ENCODE assay signal across 1 cellular context in the genomic region with DNA sequence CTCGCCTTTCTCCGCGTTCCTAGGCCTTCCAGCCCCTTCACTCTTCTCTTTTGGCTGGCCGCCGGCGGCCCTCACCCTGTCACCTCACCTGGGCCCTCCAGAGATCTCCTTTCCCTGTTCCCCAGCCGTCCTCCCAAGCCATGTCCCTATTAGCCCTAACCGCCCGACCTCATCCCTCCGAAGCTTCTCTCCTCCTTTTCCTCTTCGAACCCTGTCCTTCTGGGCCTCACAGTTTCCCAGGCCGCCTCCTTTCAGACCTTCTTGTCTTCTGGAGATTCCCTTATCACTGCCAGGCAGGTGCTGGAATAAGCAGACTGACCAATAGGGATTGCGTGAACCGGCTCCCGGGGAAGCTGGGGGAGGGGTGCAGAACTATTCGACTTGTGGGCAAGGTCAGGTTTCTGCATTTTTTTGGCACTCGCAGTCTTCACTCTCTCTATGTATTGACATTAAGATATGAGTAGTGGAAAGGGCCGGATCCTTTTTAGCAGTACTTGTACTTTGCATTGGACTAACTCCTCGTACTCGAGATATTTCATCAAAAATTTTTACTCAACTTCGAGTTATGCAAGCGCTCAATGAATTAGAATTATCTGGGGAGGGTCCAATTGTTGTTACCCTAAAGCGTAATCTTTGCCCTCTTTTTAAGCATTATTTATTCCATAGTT.
A peak's percentile ranks its signal among the peaks of the same experiment; 100 is the strongest.
TF ChIP-seq lines count a peak whose summit lies in the region.

No MANE protein-coding gene starts in this region.

TF ChIP-seq in HepG2, 621 proteins besides CTCF, POLR2A, EP300 and RAD21 (continued from another document and continues in another):
- TF ChIP-seq, protein P1, sequence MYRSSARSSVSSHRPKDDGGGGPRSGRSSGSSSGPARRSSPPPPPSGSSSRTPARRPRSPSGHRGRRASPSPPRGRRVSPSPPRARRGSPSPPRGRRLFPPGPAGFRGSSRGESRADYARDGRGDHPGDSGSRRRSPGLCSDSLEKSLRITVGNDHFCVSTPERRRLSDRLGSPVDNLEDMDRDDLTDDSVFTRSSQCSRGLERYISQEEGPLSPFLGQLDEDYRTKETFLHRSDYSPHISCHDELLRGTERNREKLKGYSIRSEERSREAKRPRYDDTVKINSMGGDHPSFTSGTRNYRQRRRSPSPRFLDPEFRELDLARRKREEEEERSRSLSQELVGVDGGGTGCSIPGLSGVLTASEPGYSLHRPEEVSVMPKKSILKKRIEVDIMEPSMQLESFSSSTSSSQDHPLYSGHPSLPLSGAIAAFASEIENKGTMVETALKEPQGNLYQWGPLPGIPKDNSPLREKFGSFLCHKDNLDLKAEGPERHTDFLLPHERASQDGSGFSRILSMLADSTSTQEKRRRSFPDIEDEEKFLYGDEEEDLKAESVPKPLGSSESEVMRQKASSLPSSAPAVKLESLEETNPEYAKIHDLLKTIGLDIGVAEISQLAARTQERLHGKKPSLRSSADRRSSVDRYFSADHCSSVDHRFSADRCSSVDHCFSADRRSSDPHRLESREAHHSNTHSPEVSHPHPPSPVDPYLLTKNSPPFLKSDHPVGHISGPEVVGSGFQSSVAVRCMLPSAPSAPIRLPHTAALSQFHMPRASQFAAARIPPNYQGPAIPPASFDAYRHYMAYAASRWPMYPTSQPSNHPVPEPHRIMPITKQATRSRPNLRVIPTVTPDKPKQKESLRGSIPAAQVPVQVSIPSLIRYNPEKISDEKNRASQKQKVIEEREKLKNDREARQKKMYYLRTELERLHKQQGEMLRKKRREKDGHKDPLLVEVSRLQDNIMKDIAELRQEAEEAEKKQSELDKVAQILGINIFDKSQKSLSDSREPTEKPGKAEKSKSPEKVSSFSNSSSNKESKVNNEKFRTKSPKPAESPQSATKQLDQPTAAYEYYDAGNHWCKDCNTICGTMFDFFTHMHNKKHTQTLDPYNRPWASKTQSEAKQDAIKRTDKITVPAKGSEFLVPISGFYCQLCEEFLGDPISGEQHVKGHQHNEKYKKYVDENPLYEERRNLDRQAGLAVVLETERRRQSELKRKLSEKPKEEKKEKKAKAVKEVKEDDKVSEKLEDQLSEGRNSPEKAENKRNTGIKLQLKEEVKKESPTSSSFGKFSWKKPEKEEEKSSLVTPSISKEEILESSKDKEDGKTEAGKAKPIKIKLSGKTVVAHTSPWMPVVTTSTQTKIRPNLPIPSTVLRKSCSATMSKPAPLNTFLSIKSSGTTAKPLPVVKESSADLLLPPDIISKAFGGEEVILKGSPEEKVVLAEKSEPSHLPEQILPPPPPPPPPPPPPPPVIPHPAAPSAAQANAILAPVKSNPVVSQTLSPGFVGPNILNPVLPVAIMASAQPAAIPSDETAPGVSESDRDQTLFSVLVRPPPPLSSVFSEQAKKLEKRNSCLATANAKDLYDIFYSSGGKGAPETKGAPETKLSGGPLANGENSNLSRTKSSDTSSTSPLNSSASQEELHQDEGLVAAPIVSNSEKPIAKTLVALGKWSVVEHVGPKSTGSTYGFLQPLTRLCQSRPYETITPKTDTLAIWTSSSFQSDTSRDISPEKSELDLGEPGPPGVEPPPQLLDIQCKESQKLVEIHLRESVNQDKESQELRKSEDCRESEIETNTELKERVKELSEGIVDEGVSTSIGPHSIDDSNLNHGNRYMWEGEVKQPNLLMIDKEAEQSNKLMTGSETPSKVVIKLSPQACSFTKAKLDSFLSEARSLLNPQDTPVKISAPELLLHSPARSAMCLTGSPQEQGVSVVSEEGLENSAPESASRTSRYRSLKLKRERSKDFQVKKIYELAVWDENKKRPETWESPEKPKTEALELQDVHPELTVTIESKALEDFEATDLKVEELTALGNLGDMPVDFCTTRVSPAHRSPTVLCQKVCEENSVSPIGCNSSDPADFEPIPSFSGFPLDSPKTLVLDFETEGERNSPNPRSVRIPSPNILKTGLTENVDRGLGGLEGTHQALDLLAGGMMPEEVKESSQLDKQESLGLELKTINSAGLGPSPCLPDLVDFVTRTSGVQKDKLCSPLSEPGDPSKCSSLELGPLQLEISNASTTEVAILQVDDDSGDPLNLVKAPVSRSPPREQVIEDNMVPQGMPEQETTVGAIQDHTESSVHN (CRISPR knock-in tag; IDR thresholded peaks at IDR 0.05): no peak
- TF ChIP-seq ZFP37 (CRISPR knock-in tag; IDR thresholded peaks at IDR 0.05; ENCODE audit: borderline replicate concordance): no peak
- no peak for TF ChIP-seq ZKSCAN8 (CRISPR knock-in tag; IDR thresholded peaks at IDR 0.05; ENCODE audit: borderline replicate concordance)
- TF ChIP-seq, protein P2, sequence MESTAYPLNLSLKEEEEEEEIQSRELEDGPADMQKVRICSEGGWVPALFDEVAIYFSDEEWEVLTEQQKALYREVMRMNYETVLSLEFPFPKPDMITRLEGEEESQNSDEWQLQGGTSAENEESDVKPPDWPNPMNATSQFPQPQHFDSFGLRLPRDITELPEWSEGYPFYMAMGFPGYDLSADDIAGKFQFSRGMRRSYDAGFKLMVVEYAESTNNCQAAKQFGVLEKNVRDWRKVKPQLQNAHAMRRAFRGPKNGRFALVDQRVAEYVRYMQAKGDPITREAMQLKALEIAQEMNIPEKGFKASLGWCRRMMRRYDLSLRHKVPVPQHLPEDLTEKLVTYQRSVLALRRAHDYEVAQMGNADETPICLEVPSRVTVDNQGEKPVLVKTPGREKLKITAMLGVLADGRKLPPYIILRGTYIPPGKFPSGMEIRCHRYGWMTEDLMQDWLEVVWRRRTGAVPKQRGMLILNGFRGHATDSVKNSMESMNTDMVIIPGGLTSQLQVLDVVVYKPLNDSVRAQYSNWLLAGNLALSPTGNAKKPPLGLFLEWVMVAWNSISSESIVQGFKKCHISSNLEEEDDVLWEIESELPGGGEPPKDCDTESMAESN (CRISPR knock-in tag; conservative IDR thresholded peaks at IDR 0.05): peak; percentile 14; the same call in 1 of the 2 replicates
- peak; percentile 31; the same call in 1 of the 2 replicates for TF ChIP-seq PHF8 (CRISPR knock-in tag; IDR thresholded peaks at IDR 0.05)
- no peak for TF ChIP-seq ZFAT (CRISPR knock-in tag; conservative IDR thresholded peaks at IDR 0.05)
- TF ChIP-seq SPEN (CRISPR knock-in tag; IDR thresholded peaks at IDR 0.05; ENCODE audit: low read depth): no peak
- TF ChIP-seq, protein P3, sequence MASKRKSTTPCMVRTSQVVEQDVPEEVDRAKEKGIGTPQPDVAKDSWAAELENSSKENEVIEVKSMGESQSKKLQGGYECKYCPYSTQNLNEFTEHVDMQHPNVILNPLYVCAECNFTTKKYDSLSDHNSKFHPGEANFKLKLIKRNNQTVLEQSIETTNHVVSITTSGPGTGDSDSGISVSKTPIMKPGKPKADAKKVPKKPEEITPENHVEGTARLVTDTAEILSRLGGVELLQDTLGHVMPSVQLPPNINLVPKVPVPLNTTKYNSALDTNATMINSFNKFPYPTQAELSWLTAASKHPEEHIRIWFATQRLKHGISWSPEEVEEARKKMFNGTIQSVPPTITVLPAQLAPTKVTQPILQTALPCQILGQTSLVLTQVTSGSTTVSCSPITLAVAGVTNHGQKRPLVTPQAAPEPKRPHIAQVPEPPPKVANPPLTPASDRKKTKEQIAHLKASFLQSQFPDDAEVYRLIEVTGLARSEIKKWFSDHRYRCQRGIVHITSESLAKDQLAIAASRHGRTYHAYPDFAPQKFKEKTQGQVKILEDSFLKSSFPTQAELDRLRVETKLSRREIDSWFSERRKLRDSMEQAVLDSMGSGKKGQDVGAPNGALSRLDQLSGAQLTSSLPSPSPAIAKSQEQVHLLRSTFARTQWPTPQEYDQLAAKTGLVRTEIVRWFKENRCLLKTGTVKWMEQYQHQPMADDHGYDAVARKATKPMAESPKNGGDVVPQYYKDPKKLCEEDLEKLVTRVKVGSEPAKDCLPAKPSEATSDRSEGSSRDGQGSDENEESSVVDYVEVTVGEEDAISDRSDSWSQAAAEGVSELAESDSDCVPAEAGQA (IDR thresholded peaks at IDR 0.05; ENCODE audit: low read depth): no peak
- TF ChIP-seq, protein P3 (CRISPR knock-in tag; IDR thresholded peaks at IDR 0.05; ENCODE audit: borderline replicate concordance): no peak
- TF ChIP-seq, protein P4, sequence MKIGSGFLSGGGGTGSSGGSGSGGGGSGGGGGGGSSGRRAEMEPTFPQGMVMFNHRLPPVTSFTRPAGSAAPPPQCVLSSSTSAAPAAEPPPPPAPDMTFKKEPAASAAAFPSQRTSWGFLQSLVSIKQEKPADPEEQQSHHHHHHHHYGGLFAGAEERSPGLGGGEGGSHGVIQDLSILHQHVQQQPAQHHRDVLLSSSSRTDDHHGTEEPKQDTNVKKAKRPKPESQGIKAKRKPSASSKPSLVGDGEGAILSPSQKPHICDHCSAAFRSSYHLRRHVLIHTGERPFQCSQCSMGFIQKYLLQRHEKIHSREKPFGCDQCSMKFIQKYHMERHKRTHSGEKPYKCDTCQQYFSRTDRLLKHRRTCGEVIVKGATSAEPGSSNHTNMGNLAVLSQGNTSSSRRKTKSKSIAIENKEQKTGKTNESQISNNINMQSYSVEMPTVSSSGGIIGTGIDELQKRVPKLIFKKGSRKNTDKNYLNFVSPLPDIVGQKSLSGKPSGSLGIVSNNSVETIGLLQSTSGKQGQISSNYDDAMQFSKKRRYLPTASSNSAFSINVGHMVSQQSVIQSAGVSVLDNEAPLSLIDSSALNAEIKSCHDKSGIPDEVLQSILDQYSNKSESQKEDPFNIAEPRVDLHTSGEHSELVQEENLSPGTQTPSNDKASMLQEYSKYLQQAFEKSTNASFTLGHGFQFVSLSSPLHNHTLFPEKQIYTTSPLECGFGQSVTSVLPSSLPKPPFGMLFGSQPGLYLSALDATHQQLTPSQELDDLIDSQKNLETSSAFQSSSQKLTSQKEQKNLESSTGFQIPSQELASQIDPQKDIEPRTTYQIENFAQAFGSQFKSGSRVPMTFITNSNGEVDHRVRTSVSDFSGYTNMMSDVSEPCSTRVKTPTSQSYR (CRISPR knock-in tag; IDR thresholded peaks at IDR 0.05; ENCODE audit: borderline replicate concordance): peak; percentile 90; the same call in 1 of the 2 replicates
- TF ChIP-seq, protein P5, sequence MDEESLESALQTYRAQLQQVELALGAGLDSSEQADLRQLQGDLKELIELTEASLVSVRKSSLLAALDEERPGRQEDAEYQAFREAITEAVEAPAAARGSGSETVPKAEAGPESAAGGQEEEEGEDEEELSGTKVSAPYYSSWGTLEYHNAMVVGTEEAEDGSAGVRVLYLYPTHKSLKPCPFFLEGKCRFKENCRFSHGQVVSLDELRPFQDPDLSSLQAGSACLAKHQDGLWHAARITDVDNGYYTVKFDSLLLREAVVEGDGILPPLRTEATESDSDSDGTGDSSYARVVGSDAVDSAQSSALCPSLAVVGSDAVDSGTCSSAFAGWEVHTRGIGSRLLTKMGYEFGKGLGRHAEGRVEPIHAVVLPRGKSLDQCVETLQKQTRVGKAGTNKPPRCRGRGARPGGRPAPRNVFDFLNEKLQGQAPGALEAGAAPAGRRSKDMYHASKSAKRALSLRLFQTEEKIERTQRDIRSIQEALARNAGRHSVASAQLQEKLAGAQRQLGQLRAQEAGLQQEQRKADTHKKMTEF (CRISPR knock-in tag; IDR thresholded peaks at IDR 0.05): 0 out of 2 replicates have a peak, but pooled peaks have one; percentile 25
- TF ChIP-seq, protein P6, sequence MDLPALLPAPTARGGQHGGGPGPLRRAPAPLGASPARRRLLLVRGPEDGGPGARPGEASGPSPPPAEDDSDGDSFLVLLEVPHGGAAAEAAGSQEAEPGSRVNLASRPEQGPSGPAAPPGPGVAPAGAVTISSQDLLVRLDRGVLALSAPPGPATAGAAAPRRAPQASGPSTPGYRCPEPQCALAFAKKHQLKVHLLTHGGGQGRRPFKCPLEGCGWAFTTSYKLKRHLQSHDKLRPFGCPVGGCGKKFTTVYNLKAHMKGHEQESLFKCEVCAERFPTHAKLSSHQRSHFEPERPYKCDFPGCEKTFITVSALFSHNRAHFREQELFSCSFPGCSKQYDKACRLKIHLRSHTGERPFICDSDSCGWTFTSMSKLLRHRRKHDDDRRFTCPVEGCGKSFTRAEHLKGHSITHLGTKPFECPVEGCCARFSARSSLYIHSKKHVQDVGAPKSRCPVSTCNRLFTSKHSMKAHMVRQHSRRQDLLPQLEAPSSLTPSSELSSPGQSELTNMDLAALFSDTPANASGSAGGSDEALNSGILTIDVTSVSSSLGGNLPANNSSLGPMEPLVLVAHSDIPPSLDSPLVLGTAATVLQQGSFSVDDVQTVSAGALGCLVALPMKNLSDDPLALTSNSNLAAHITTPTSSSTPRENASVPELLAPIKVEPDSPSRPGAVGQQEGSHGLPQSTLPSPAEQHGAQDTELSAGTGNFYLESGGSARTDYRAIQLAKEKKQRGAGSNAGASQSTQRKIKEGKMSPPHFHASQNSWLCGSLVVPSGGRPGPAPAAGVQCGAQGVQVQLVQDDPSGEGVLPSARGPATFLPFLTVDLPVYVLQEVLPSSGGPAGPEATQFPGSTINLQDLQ (CRISPR knock-in tag; IDR thresholded peaks at IDR 0.05): no peak
- TF ChIP-seq NFYC (CRISPR knock-in tag; IDR thresholded peaks at IDR 0.05): peak; percentile 56
- no peak for TF ChIP-seq LCORL (IDR thresholded peaks at IDR 0.05)
- TF ChIP-seq LCORL (CRISPR knock-in tag; IDR thresholded peaks at IDR 0.05): no peak
- no peak for TF ChIP-seq NR2C2 (CRISPR knock-in tag; IDR thresholded peaks at IDR 0.05; ENCODE audit: borderline replicate concordance)
- peak; percentile 12 for TF ChIP-seq TEAD3 (CRISPR knock-in tag; optimal IDR thresholded peaks at IDR 0.05; ENCODE audit: borderline replicate concordance)
- TF ChIP-seq ZNF674 (CRISPR knock-in tag; IDR thresholded peaks at IDR 0.05; ENCODE audit: low read depth): no peak
- TF ChIP-seq ZNF776 (CRISPR knock-in tag; IDR thresholded peaks at IDR 0.05): no peak
- TF ChIP-seq ZNF101 (CRISPR knock-in tag; IDR thresholded peaks at IDR 0.05; ENCODE audit: borderline replicate concordance, low read depth): no peak
- TF ChIP-seq TAF1 (CRISPR knock-in tag; IDR thresholded peaks at IDR 0.05): 0 out of 2 replicates have a peak, but pooled peaks have one; percentile 13
- no peak for TF ChIP-seq BHLHE40 (IDR thresholded peaks at IDR 0.05; ENCODE audit: low read length)
- TF ChIP-seq FOXJ3 (CRISPR knock-in tag; IDR thresholded peaks at IDR 0.05; ENCODE audit: borderline replicate concordance): no peak
- no peak for TF ChIP-seq TRIM24 (CRISPR knock-in tag; IDR thresholded peaks at IDR 0.05)
- TF ChIP-seq SIX1 (CRISPR knock-in tag; IDR thresholded peaks at IDR 0.05; ENCODE audit: borderline replicate concordance): no peak
- TF ChIP-seq ZNF749 (CRISPR knock-in tag; IDR thresholded peaks at IDR 0.05; ENCODE audit: borderline replicate concordance): no peak
- no peak for TF ChIP-seq MEIS2 (CRISPR knock-in tag; IDR thresholded peaks at IDR 0.05)
- 0 out of 2 replicates have a peak, but pooled peaks have one; percentile 43 for TF ChIP-seq TP53 (CRISPR knock-in tag; conservative IDR thresholded peaks at IDR 0.05)
- TF ChIP-seq ZNF510 (CRISPR knock-in tag; IDR thresholded peaks at IDR 0.05; ENCODE audit: low read depth): no peak
- TF ChIP-seq ZNF879 (CRISPR knock-in tag; IDR thresholded peaks at IDR 0.05): no peak
